ENCODE assay signal across 1 cellular context in genomic region chrX:7264399-7264798, GRCh38.
TF ChIP-seq lines count a peak whose summit lies in the region.

No MANE protein-coding gene starts in this region.

TF ChIP-seq in GM23338, 12 proteins besides CTCF, POLR2A, EP300 and RAD21 (continued from another document):
- TF ChIP-seq REST (IDR thresholded peaks at IDR 0.05; ENCODE audit: unreplicated experiment) (no peak), EZH2 (IDR thresholded peaks at IDR 0.05; ENCODE audit: low read depth, unreplicated experiment) (no peak), ZNF331 (CRISPR knock-in tag; IDR thresholded peaks at IDR 0.05; ENCODE audit: low read depth) (no peak), EZH2phosphoT487 (IDR thresholded peaks at IDR 0.05; ENCODE audit: unreplicated experiment) (no peak)
TF ChIP-seq in GM23338: peak in this region for 0.
